Comparison of ENCODE assay signal across 16 cellular contexts in genomic region chr12:68971404-68971803, GRCh38. TPM values are rescaled to one million over a fixed set of nuclear protein-coding genes. Genes with fewer than 3 reads are reported as not detected.
DNase-seq lines count a peak whose midpoint lies in the region; ATAC-seq, FAIRE-seq and TF ChIP-seq lines count a peak whose summit lies in the region.
"Had no signal": no experiment of that assay in that cellular context is flagged by ENCODE, and none has a peak within 500 bp of the region (broad histone marks: within the 10 kb centered on the region; RNA-seq: fewer than 3 reads in every experiment).

No MANE protein-coding gene starts in this region.

- peaks cover 6% of the 10 kb centered on the region for H3K4me1 Mint-ChIP-seq in stimulated activated memory B cell treated with anti-CD40 and anti-IgM and Interleukin-4, amounts not matched to agents 10 μg/mL and 1 μg/mL and 100 μg/mL, for 72 hours

- POLR2A ChIA-PET in AG04449 (lab: Yijun Ruan, JAX) = no interaction called here

- no peaks in the 10 kb centered on the region for H3K27me3 Mint-ChIP-seq in stimulated activated memory B cell treated with anti-CD40 and anti-IgM and Interleukin-4, amounts not matched to agents 10 μg/mL and 1 μg/mL and 100 μg/mL, for 72 hours
- H3K27me3 Mint-ChIP-seq: activated B cell treated with CpG ODN at 0.5 μM for 24 hours; CD4-positive, alpha-beta T cell had no signal

- no peak overlapping the region for H3K4me3 Mint-ChIP-seq in stimulated activated memory B cell treated with anti-CD40 and anti-IgM and Interleukin-4, amounts not matched to agents 10 μg/mL and 1 μg/mL and 100 μg/mL, for 72 hours
- H3K4me3 Mint-ChIP-seq: activated B cell treated with CpG ODN at 0.5 μM for 24 hours; activated T-cell treated with anti-CD3 and anti-CD28 coated beads, Interleukin-2, amount 50 U/mL, for 72 hours; CD4-positive, alpha-beta T cell; H9 had no signal

- CTCF ChIA-PET in AG04449 (lab: Yijun Ruan, JAX) = interaction anchor here (1.0 kb wide), 1 partner anchor 99 kb away, joined by 3 read pairs; no protein-coding TSS in a partner anchor

- H3K36me3 Mint-ChIP-seq in stimulated activated memory B cell treated with anti-CD40 and anti-IgM and Interleukin-4, amounts not matched to agents 10 μg/mL and 1 μg/mL and 100 μg/mL, for 72 hours = no peaks in the 10 kb centered on the region

- H3K36me3 ChIP-seq in bronchial epithelial cell (ENCODE audit: control insufficient read depth, insufficient read depth, low read length) = no peaks in the 10 kb centered on the region

- TF ChIP-seq CTCF in AG04449 (IDR thresholded peaks at IDR 0.05; ENCODE audit: insufficient read depth, low read length, missing control alignments) (no peak), HFF-Myc (IDR thresholded peaks at IDR 0.05; ENCODE audit: low read depth, low read length, missing control alignments) (no peak), bronchial epithelial cell (IDR thresholded peaks at IDR 0.05; ENCODE audit: insufficient read depth, low read length, severe bottlenecking) (no peak)

- no peak for ATAC-seq in stimulated activated memory B cell treated with anti-CD40 and anti-IgM and Interleukin-4, amounts not matched to agents 10 μg/mL and 1 μg/mL and 100 μg/mL, for 72 hours

- no peak for FAIRE-seq in bronchial epithelial cell (lab: Jason Lieb, UNC)

- no peaks in the 10 kb centered on the region for H3K9me3 Mint-ChIP-seq in stimulated activated memory B cell treated with anti-CD40 and anti-IgM and Interleukin-4, amounts not matched to agents 10 μg/mL and 1 μg/mL and 100 μg/mL, for 72 hours
- H3K9me3 Mint-ChIP-seq: activated B cell treated with CpG ODN at 0.5 μM for 24 hours; activated T-cell treated with anti-CD3 and anti-CD28 coated beads, Interleukin-2, amount 50 U/mL, for 72 hours; CD4-positive, alpha-beta T cell; H9 had no signal

- no peak overlapping the region for H3K27ac Mint-ChIP-seq in stimulated activated memory B cell treated with anti-CD40 and anti-IgM and Interleukin-4, amounts not matched to agents 10 μg/mL and 1 μg/mL and 100 μg/mL, for 72 hours
- H3K27ac Mint-ChIP-seq: activated B cell treated with CpG ODN at 0.5 μM for 24 hours; activated T-cell treated with anti-CD3 and anti-CD28 coated beads, Interleukin-2, amount 50 U/mL, for 72 hours; CD4-positive, alpha-beta T cell; H9 had no signal

- no peaks in the 10 kb centered on the region for H3K27me3 ChIP-seq in bronchial epithelial cell (ENCODE audit: control insufficient read depth, insufficient read depth, low read length)
- H3K27me3 ChIP-seq: testis had no signal

- DNase-seq in AG04449 (ENCODE audit: low read depth, low spot score) = peak; percentile 34
- DNase-seq in HFF-Myc (ENCODE audit: extremely low read depth, low read depth) = peak; percentile 5
- DNase-seq in bronchial epithelial cell (ENCODE audit: low read depth) = peak; percentile 94
- DNase-seq in kidney tubule cell (ENCODE audit: low spot score) = peak; percentile 81
- no peak for DNase-seq in NCI-H2107 (lab: John Stamatoyannopoulos, UW)
- DNase-seq in nucleus accumbens (lab: John Stamatoyannopoulos, UW) = no peak
- DNase-seq in mucosa of gallbladder (ENCODE audit: low spot score) = no peak
- DNase-seq: activated B cell treated with CpG ODN at 0.5 μM for 24 hours; activated T-cell treated with anti-CD3 and anti-CD28 coated beads, Interleukin-2, amount 50 U/mL, for 72 hours; caudate nucleus; CD4-positive, alpha-beta T cell; H9; NCI-H510A; SIG-M5; testis had no signal

- H3K4me3 ChIP-seq in AG04449 (ENCODE audit: low read depth, low read length) = no peak overlapping the region
- H3K4me3 ChIP-seq in HFF-Myc (replicated peaks; ENCODE audit: low read depth, low read length) = no peak overlapping the region
- no peak overlapping the region for H3K4me3 ChIP-seq in bronchial epithelial cell (ENCODE audit: low read depth, low read length)
- H3K4me3 ChIP-seq: testis had no signal

RNA-seq across cellular contexts. Expression of gene CPM, which starts 38.4 kb away (rescaled TPM):
- total RNA-seq in bronchial epithelial cell = 7.1 and 28.5 TPM in 2 replicates
- total RNA-seq in mucosa of gallbladder = 61.5 TPM

Comparison
In these comparisons a context has a peak if more than half of its experiments do, and no peak if none do; other contexts are left out.
1. DNase-seq: peak in AG04449 (single experiment), HFF-Myc (single experiment), bronchial epithelial cell (single experiment) and kidney tubule cell (single experiment); none in NCI-H2107 (single experiment), nucleus accumbens (0 of 56) and mucosa of gallbladder (single experiment).